In the genomic region with DNA sequence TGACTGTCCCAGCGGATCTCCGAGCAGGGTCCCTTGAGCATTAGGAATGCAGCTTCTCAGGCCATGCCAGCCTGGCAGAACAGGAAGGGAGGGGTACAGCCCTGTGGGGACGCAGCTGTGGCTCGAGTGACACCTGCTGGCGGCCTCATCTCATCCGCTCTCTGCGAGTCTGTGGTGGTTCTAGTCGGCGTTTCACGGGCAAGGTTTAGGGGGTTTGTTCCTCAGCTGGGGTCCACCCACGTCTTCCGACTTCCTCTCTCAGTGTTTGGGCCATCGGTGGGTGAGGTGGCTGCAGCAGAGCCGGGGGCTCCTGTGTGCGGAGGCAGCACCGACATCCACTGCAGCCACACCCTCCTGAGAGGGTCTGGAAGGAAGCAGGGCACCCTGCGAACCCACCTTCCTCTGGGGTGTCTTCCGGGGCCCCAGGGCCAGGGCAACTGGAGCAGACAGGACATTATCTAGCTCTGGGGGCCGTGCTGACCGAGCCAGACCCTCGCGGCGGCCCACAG, we compare ENCODE assay signal across 9 cellular contexts. TPM values are rescaled to one million over a fixed set of nuclear protein-coding genes. Genes with fewer than 3 reads are reported as not detected.
A peak's percentile ranks its signal among the peaks of the same experiment; 100 is the strongest.
DNase-seq lines count a peak whose midpoint lies in the region; ATAC-seq, FAIRE-seq and TF ChIP-seq lines count a peak whose summit lies in the region.
"Had no signal": no experiment of that assay in that cellular context is flagged by ENCODE, and none has a peak within 500 bp of the region (broad histone marks: within the 10 kb centered on the region; RNA-seq: fewer than 3 reads in every experiment).

No MANE protein-coding gene starts in this region.

- peak; percentile 77 for TF ChIP-seq CTCF in RWPE1 (conservative IDR thresholded peaks at IDR 0.05; ENCODE audit: low read depth)
- peak; percentile 47 for TF ChIP-seq CTCF in fibroblast of pulmonary artery (IDR thresholded peaks at IDR 0.05; ENCODE audit: low read length, missing control alignments)
- peak in 2 of 3 experiments; percentile 34 to 47 for TF ChIP-seq CTCF in testis (IDR thresholded peaks at IDR 0.05)

- WGBS in testis, 2 donors: 32 to 42% methylated on average over 8 to 23 of the region's 23 CpGs

- no peaks in the 10 kb centered on the region for H3K9me3 ChIP-seq in testis

- DNase-seq in COR-L47 (lab: John Stamatoyannopoulos, UW): peak; percentile 59
- DNase-seq in HTR-8/SVneo (ENCODE audit: insufficient read length, low spot score): peak; percentile 73
- DNase-seq in RWPE1 (ENCODE audit: low spot score): peak; percentile 56
- peak; percentile 46 to 54 for DNase-seq in activated T-helper 1 cell treated with anti-CD3 and anti-CD28 coated beads, Interleukin-2, amount 50 U/mL, for 16 hours (ENCODE audit: low read depth in 1 of 2, low spot score in 1 of 2)
- DNase-seq in fibroblast of pulmonary artery (ENCODE audit: low read depth): peak; percentile 22
- DNase-seq in occipital lobe (lab: John Stamatoyannopoulos, UW): peak; percentile 35
- peak; percentile 74 for DNase-seq in testis

- intact Hi-C loops in testis (cut with DNase I; ENCODE audit: low total_unique reads): loop anchor here (10.0 kb wide), 1 partner anchor 221 kb away; no protein-coding TSS in a partner anchor

- ATAC-seq in GM21390 (IDR thresholded peaks at IDR 0.05; ENCODE audit: unreplicated experiment): no peak

- no peaks in the 10 kb centered on the region for H3K27me3 ChIP-seq in testis

- peaks cover 9% of the 10 kb centered on the region for H3K4me1 ChIP-seq in testis

- H3K36me3 ChIP-seq in testis (ENCODE audit: low read depth, missing control alignments): no peaks in the 10 kb centered on the region

- CTCF ChIA-PET in RWPE1 (lab: Yijun Ruan, JAX): interaction anchor here (0.5 to 2.8 kb wide), 46 partner anchors 10 to 1594 kb away, joined by 3 to 35 read pairs (median 4); partner anchors contain the start of gene C16orf95

- H3K27ac ChIP-seq in RWPE1 (peak overlapping the region; percentile 43), testis (no peak overlapping the region)
- H3K27ac ChIP-seq: SK-N-MC had no signal

- no peak overlapping the region for H3K4me3 ChIP-seq in fibroblast of pulmonary artery (replicated peaks; ENCODE audit: low read depth, low read length)
- no peak overlapping the region for H3K4me3 ChIP-seq in testis
- H3K4me3 ChIP-seq: SK-N-MC had no signal

- POLR2A ChIA-PET in RWPE1 (lab: Yijun Ruan, JAX; ENCODE audit: low non-redundant PET): no interaction called here

- no peak for TF ChIP-seq POLR2A in testis (IDR thresholded peaks at IDR 0.05)

- peak; percentile 93 for FAIRE-seq in HTR-8/SVneo (lab: Jason Lieb, UNC)

RNA-seq across cellular contexts. Expression of gene JPH3, which starts 33.3 kb away (rescaled TPM):
- 56.0 TPM for total RNA-seq in occipital lobe
- 1 to 10 TPM; 8.3 to 8.7 TPM for total RNA-seq in testis
- polyA plus RNA-seq in testis (ENCODE audit: insufficient read depth, low read depth, low replicate concordance): 3.2 TPM

Comparison
In these comparisons a context has a peak if more than half of its experiments do, and no peak if none do; other contexts are left out.
1. DNase-seq: peak in every context shown above with its lines; median percentile 74 in testis; 73 in HTR-8/SVneo; 59 in COR-L47; 56 in RWPE1; 50 in activated T-helper 1 cell treated with anti-CD3 and anti-CD28 coated beads, Interleukin-2, amount 50 U/mL, for 16 hours; 35 in occipital lobe; 22 in fibroblast of pulmonary artery.